8 cellular contexts compared by ENCODE assay signal in the genomic region with DNA sequence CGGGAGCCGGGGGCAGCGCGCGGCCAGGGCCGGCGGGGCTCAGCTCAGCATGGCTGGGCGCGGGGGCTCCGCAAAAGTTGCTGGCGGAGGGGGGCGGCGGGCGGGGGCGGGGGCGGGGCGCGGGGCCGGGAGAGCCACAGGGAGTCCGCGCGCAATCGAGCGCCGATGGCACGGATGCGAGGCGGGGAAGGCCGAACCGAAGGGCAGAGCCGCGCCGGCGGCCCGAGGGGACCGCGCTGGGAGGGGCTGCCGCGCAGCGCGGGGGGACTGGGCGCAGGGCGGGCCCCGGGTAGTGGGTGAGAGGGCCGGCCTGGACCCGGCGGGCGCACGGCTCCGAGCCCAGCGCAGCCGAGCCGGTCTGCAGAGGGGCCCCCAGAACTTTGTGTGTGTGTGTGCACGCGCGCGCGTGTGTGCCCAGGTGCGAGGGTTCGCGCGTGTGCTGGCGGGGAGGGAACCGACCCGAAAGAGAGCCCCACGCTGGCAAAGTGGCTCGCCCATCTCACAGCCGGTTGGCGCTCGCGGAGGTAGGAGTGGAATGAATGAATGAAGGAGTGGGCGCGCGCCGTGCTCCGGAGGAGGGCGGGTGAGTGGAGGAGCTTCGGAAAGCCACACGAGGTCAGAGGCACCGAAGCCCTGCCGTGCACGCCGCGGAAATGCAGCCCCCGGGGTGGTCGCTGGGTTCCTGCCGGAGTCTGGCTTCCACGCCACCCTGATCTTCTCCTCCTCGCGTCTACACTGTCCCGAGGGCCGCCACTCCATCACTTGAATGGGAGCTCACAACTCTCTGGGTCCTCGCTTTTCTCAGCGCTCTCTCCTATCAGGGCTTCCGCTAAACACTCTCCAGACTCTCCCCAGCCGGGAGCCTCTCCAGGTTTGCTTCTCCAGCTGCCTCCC. TPM values are rescaled to one million over a fixed set of nuclear protein-coding genes. Genes with fewer than 3 reads are reported as not detected.
DNase-seq lines count a peak whose midpoint lies in the region; ATAC-seq lines count a peak whose summit lies in the region.

HIPK2 (minus strand) TSS at position 51 of the 894 bp plus-strand sequence. CDS start 375 bp downstream, outside the sequence.

- peak within 1 kb of the TSS; percentile 96 for H3K27ac Mint-ChIP-seq in stimulated activated effector memory CD8-positive, alpha-beta T cell treated with anti-CD3 and anti-CD28 coated beads, Interleukin-12 subunit alpha, Interleukin-12 subunit beta, amount 100 ng/mL, for 72 hours

- peak within 1 kb of the TSS; percentile 95 for H3K4me3 Mint-ChIP-seq in stimulated activated effector memory CD8-positive, alpha-beta T cell treated with anti-CD3 and anti-CD28 coated beads, Interleukin-12 subunit alpha, Interleukin-12 subunit beta, amount 100 ng/mL, for 72 hours

- peaks cover 47% of the 10 kb centered on the region for H3K4me1 Mint-ChIP-seq in stimulated activated effector memory CD8-positive, alpha-beta T cell treated with anti-CD3 and anti-CD28 coated beads, Interleukin-12 subunit alpha, Interleukin-12 subunit beta, amount 100 ng/mL, for 72 hours

- H3K4me1 ChIP-seq in muscle layer of colon (ENCODE audit: insufficient read depth, low read length) = peaks cover 8% of the 10 kb centered on the region

- H3K9ac ChIP-seq in muscle layer of colon (ENCODE audit: low read length) = peak within 1 kb of the TSS; percentile 84

- no peaks in the 10 kb centered on the region for H3K9me3 Mint-ChIP-seq in stimulated activated effector memory CD8-positive, alpha-beta T cell treated with anti-CD3 and anti-CD28 coated beads, Interleukin-12 subunit alpha, Interleukin-12 subunit beta, amount 100 ng/mL, for 72 hours

- peak; percentile 66 for DNase-seq in CD1c-positive myeloid dendritic cell (ENCODE audit: extremely low spot score)
- peak; percentile 75 for DNase-seq in OCI-M1 (lab: John Stamatoyannopoulos, UW)
- peak; percentile 80 to 81 for DNase-seq in activated T-cell treated with anti-CD3 and anti-CD28 coated beads, Interleukin-2, amount 50 U/mL, for 48 hours
- peak; percentile 58 to 84 for DNase-seq in stimulated activated effector memory CD8-positive, alpha-beta T cell treated with anti-CD3 and anti-CD28 coated beads, Interleukin-12 subunit alpha, Interleukin-12 subunit beta, amount 100 ng/mL, for 72 hours (ENCODE audit: low spot score in 2 of 2)

- peak within 1 kb of the TSS; percentile 88 to 89 for H3K4me3 ChIP-seq in muscle layer of colon (ENCODE audit: low read depth in 1 of 2, low read length in 2 of 2)

- ATAC-seq in GM19351 (IDR thresholded peaks at IDR 0.05; ENCODE audit: unreplicated experiment) = peak; percentile 67
- peak; percentile 45 for ATAC-seq in HG03521 (IDR thresholded peaks at IDR 0.05; ENCODE audit: unreplicated experiment)
- ATAC-seq in esophagus mucosa = peak; percentile 56
- ATAC-seq in stimulated activated effector memory CD8-positive, alpha-beta T cell treated with anti-CD3 and anti-CD28 coated beads, Interleukin-12 subunit alpha, Interleukin-12 subunit beta, amount 100 ng/mL, for 72 hours = peak; percentile 69

- H3K36me3 ChIP-seq in muscle layer of colon (ENCODE audit: insufficient read depth, low read length) = no peaks in the 10 kb centered on the region

- H3K27ac ChIP-seq in muscle layer of colon (ENCODE audit: low read depth, low read length) = peak within 1 kb of the TSS; percentile 84

- peaks cover 21% of the 10 kb centered on the region for H3K36me3 Mint-ChIP-seq in stimulated activated effector memory CD8-positive, alpha-beta T cell treated with anti-CD3 and anti-CD28 coated beads, Interleukin-12 subunit alpha, Interleukin-12 subunit beta, amount 100 ng/mL, for 72 hours

- H3K9me3 ChIP-seq in muscle layer of colon (ENCODE audit: low read length) = no peaks in the 10 kb centered on the region

- no peaks in the 10 kb centered on the region for H3K27me3 ChIP-seq in muscle layer of colon (ENCODE audit: control insufficient read depth in 1 of 2, insufficient read depth in 2 of 2, low read length in 2 of 2)

RNA-seq across cellular contexts. Expression of gene HIPK2, which starts in this region (rescaled TPM):
- total RNA-seq in esophagus mucosa = 39.5 TPM

Comparison
In these comparisons a context has a peak if more than half of its experiments do, and no peak if none do; other contexts are left out.
1. Peak in every context shown above with its lines: DNase-seq, ATAC-seq, H3K4me3 ChIP-seq and H3K27ac ChIP-seq.